Comparison of ENCODE assay signal across 1 cellular context in the genomic region with DNA sequence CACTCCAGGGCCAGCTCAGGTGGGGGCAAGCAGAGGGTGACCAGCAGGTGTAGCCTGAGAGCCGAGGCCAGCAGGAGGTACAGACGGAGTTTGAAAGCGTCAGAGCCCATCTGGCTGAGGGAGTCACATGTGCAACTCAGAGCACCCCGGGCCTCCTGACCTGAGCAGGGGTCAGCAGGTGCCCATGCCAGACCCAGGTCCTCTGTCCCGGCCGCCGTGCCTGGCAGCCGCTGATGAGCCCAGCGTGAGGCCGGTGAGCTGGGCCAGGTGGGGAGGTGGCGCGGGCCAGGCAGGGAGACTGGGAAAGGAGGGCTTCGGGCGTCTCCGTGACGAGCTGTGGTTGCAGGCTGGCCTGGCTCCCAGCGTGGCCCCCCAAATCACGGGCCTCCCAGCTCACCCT.
TF ChIP-seq lines count a peak whose summit lies in the region.

No MANE protein-coding gene starts in this region.

TF ChIP-seq in GM23338, 12 proteins besides CTCF, POLR2A, EP300 and RAD21 (continued from another document):
- TF ChIP-seq, protein P1, sequence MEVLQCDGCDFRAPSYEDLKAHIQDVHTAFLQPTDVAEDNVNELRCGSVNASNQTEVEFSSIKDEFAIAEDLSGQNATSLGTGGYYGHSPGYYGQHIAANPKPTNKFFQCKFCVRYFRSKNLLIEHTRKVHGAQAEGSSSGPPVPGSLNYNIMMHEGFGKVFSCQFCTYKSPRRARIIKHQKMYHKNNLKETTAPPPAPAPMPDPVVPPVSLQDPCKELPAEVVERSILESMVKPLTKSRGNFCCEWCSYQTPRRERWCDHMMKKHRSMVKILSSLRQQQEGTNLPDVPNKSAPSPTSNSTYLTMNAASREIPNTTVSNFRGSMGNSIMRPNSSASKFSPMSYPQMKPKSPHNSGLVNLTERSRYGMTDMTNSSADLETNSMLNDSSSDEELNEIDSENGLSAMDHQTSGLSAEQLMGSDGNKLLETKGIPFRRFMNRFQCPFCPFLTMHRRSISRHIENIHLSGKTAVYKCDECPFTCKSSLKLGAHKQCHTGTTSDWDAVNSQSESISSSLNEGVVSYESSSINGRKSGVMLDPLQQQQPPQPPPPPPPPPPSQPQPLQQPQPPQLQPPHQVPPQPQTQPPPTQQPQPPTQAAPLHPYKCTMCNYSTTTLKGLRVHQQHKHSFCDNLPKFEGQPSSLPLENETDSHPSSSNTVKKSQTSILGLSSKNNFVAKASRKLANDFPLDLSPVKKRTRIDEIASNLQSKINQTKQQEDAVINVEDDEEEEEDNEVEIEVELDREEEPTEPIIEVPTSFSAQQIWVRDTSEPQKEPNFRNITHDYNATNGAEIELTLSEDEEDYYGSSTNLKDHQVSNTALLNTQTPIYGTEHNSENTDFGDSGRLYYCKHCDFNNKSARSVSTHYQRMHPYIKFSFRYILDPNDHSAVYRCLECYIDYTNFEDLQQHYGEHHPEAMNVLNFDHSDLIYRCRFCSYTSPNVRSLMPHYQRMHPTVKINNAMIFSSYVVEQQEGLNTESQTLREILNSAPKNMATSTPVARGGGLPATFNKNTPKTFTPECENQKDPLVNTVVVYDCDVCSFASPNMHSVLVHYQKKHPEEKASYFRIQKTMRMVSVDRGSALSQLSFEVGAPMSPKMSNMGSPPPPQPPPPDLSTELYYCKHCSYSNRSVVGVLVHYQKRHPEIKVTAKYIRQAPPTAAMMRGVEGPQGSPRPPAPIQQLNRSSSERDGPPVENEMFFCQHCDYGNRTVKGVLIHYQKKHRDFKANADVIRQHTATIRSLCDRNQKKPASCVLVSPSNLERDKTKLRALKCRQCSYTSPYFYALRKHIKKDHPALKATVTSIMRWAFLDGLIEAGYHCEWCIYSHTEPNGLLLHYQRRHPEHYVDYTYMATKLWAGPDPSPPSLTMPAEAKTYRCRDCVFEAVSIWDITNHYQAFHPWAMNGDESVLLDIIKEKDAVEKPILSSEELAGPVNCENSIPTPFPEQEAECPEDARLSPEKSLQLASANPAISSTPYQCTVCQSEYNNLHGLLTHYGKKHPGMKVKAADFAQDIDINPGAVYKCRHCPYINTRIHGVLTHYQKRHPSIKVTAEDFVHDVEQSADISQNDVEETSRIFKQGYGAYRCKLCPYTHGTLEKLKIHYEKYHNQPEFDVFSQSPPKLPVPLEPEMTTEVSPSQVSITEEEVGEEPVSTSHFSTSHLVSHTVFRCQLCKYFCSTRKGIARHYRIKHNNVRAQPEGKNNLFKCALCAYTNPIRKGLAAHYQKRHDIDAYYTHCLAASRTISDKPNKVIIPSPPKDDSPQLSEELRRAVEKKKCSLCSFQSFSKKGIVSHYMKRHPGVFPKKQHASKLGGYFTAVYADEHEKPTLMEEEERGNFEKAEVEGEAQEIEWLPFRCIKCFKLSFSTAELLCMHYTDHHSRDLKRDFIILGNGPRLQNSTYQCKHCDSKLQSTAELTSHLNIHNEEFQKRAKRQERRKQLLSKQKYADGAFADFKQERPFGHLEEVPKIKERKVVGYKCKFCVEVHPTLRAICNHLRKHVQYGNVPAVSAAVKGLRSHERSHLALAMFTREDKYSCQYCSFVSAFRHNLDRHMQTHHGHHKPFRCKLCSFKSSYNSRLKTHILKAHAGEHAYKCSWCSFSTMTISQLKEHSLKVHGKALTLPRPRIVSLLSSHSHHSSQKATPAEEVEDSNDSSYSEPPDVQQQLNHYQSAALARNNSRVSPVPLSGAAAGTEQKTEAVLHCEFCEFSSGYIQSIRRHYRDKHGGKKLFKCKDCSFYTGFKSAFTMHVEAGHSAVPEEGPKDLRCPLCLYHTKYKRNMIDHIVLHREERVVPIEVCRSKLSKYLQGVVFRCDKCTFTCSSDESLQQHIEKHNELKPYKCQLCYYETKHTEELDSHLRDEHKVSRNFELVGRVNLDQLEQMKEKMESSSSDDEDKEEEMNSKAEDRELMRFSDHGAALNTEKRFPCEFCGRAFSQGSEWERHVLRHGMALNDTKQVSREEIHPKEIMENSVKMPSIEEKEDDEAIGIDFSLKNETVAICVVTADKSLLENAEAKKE (CRISPR knock-in tag; IDR thresholded peaks at IDR 0.05): no peak
- TF ChIP-seq EZH2phosphoT487 (IDR thresholded peaks at IDR 0.05; ENCODE audit: unreplicated experiment) (no peak), ZNF331 (CRISPR knock-in tag; IDR thresholded peaks at IDR 0.05; ENCODE audit: low read depth) (no peak), NANOG (IDR thresholded peaks at IDR 0.05; ENCODE audit: borderline replicate concordance) (no peak), STAT1 (IDR thresholded peaks at IDR 0.05; ENCODE audit: unreplicated experiment) (no peak), POLR2AphosphoS5 (IDR thresholded peaks at IDR 0.05; ENCODE audit: low read depth) (no peak), JUNB (IDR thresholded peaks at IDR 0.05; ENCODE audit: unreplicated experiment) (no peak), ZNF114 (CRISPR knock-in tag; IDR thresholded peaks at IDR 0.05) (no peak)
TF ChIP-seq in GM23338: peak in this region for 0.
